1 cellular context compared by ENCODE assay signal in the genomic region with DNA sequence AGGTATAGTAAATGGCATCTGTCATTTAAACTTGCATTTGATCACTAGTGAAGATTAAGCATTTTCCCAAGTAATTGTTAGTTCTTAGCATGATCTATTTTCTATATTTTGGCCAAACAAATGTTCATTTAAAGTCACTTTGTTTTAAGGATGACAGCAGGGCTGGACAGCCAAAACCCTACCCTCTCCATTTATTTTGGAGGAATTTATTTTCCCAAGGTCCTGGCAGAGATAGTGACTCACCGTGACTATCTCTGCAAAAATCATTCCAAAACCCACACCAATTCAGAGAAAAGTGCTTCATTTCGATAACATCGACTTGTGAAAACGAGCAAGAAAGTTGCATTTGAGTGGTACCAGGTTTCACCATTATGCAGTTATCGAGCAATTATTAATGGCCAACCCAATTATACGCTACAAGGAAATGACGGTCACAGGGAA.
TF ChIP-seq lines count a peak whose summit lies in the region.

No MANE protein-coding gene starts in this region.

TF ChIP-seq in K562, 482 proteins besides CTCF, POLR2A, EP300 and RAD21 (continued from another document and continues in another):
- TF ChIP-seq, protein P1, sequence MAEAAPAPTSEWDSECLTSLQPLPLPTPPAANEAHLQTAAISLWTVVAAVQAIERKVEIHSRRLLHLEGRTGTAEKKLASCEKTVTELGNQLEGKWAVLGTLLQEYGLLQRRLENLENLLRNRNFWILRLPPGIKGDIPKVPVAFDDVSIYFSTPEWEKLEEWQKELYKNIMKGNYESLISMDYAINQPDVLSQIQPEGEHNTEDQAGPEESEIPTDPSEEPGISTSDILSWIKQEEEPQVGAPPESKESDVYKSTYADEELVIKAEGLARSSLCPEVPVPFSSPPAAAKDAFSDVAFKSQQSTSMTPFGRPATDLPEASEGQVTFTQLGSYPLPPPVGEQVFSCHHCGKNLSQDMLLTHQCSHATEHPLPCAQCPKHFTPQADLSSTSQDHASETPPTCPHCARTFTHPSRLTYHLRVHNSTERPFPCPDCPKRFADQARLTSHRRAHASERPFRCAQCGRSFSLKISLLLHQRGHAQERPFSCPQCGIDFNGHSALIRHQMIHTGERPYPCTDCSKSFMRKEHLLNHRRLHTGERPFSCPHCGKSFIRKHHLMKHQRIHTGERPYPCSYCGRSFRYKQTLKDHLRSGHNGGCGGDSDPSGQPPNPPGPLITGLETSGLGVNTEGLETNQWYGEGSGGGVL (CRISPR knock-in tag; IDR thresholded peaks at IDR 0.05), result no peak
- TF ChIP-seq, protein P2, sequence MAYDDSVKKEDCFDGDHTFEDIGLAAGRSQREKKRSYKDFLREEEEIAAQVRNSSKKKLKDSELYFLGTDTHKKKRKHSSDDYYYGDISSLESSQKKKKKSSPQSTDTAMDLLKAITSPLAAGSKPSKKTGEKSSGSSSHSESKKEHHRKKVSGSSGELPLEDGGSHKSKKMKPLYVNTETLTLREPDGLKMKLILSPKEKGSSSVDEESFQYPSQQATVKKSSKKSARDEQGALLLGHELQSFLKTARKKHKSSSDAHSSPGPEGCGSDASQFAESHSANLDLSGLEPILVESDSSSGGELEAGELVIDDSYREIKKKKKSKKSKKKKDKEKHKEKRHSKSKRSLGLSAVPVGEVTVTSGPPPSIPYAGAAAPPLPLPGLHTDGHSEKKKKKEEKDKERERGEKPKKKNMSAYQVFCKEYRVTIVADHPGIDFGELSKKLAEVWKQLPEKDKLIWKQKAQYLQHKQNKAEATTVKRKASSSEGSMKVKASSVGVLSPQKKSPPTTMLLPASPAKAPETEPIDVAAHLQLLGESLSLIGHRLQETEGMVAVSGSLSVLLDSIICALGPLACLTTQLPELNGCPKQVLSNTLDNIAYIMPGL (CRISPR knock-in tag; IDR thresholded peaks at IDR 0.05), result no peak
- TF ChIP-seq ZC3H8 (IDR thresholded peaks at IDR 0.05) (no peak), BMI1 (IDR thresholded peaks at IDR 0.05; ENCODE audit: low read length) (no peak), MBD1 (CRISPR knock-in tag; IDR thresholded peaks at IDR 0.05) (no peak), GABPA (tag; conservative IDR thresholded peaks at IDR 0.05; ENCODE audit: low read depth) (no peak), ZNF609 (CRISPR knock-in tag; IDR thresholded peaks at IDR 0.05; ENCODE audit: borderline replicate concordance) (no peak), BCOR (IDR thresholded peaks at IDR 0.05) (no peak), POLR2AphosphoS5 (IDR thresholded peaks at IDR 0.05; ENCODE audit: control insufficient read depth, insufficient read depth, low read depth, low read length) (no peak), ZNF165 (CRISPR knock-in tag; IDR thresholded peaks at IDR 0.05; ENCODE audit: borderline replicate concordance) (no peak), OTX1 (CRISPR knock-in tag; IDR thresholded peaks at IDR 0.05) (no peak), MCM5 (IDR thresholded peaks at IDR 0.05; ENCODE audit: low read depth) (no peak), ATF6 (CRISPR knock-in tag; IDR thresholded peaks at IDR 0.05) (no peak), HDAC6 (IDR thresholded peaks at IDR 0.05; ENCODE audit: low read depth, low read length) (no peak), RFX7 (CRISPR knock-in tag; IDR thresholded peaks at IDR 0.05) (no peak), KAT2B (IDR thresholded peaks at IDR 0.05; ENCODE audit: low read depth, low read length) (no peak), BRF1 (IDR thresholded peaks at IDR 0.05; ENCODE audit: borderline replicate concordance, extremely low read depth, insufficient read length) (no peak), PML (IDR thresholded peaks at IDR 0.05; ENCODE audit: low read length) (no peak), ADNP (tag; IDR thresholded peaks at IDR 0.05) (no peak), ETV5 (CRISPR knock-in tag; IDR thresholded peaks at IDR 0.05; ENCODE audit: low read depth) (no peak), RBBP5 (IDR thresholded peaks at IDR 0.05; ENCODE audit: borderline replicate concordance, insufficient read depth, low read length, poor library complexity, severe bottlenecking) (no peak), ZBTB34 (CRISPR knock-in tag; IDR thresholded peaks at IDR 0.05) (no peak), ZNF175 (CRISPR knock-in tag; IDR thresholded peaks at IDR 0.05; ENCODE audit: low read depth) (no peak), KLF6 (CRISPR knock-in tag; IDR thresholded peaks at IDR 0.05; ENCODE audit: borderline replicate concordance) (no peak), MIER1 (IDR thresholded peaks at IDR 0.05; ENCODE audit: low read depth) (no peak), ZEB2 (IDR thresholded peaks at IDR 0.05) (no peak), GTF2B (IDR thresholded peaks at IDR 0.05; ENCODE audit: extremely low read depth, insufficient read length) (no peak), SMARCB1 (IDR thresholded peaks at IDR 0.05; ENCODE audit: insufficient read length, low read depth) (no peak), ILK (tag; IDR thresholded peaks at IDR 0.05; ENCODE audit: borderline replicate concordance, low read depth) (no peak)
- TF ChIP-seq, protein P3, sequence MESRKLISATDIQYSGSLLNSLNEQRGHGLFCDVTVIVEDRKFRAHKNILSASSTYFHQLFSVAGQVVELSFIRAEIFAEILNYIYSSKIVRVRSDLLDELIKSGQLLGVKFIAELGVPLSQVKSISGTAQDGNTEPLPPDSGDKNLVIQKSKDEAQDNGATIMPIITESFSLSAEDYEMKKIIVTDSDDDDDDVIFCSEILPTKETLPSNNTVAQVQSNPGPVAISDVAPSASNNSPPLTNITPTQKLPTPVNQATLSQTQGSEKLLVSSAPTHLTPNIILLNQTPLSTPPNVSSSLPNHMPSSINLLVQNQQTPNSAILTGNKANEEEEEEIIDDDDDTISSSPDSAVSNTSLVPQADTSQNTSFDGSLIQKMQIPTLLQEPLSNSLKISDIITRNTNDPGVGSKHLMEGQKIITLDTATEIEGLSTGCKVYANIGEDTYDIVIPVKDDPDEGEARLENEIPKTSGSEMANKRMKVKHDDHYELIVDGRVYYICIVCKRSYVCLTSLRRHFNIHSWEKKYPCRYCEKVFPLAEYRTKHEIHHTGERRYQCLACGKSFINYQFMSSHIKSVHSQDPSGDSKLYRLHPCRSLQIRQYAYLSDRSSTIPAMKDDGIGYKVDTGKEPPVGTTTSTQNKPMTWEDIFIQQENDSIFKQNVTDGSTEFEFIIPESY (CRISPR knock-in tag; IDR thresholded peaks at IDR 0.05), result no peak
- TF ChIP-seq, protein P4, sequence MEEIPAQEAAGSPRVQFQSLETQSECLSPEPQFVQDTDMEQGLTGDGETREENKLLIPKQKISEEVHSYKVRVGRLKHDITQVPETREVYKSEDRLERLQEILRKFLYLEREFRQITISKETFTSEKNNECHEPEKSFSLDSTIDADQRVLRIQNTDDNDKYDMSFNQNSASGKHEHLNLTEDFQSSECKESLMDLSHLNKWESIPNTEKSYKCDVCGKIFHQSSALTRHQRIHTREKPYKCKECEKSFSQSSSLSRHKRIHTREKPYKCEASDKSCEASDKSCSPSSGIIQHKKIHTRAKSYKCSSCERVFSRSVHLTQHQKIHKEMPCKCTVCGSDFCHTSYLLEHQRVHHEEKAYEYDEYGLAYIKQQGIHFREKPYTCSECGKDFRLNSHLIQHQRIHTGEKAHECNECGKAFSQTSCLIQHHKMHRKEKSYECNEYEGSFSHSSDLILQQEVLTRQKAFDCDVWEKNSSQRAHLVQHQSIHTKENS (CRISPR knock-in tag; IDR thresholded peaks at IDR 0.05), result no peak
- TF ChIP-seq, protein P5, sequence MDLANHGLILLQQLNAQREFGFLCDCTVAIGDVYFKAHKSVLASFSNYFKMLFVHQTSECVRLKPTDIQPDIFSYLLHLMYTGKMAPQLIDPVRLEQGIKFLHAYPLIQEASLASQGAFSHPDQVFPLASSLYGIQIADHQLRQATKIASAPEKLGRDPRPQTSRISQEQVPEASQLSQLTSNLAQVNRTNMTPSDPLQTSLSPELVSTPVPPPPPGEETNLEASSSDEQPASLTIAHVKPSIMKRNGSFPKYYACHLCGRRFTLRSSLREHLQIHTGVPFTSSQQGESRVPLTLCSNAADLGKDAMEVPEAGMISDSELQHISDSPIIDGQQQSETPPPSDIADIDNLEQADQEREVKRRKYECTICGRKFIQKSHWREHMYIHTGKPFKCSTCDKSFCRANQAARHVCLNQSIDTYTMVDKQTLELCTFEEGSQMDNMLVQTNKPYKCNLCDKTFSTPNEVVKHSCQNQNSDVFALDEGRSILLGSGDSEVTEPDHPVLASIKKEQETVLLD (IDR thresholded peaks at IDR 0.05), result no peak
- TF ChIP-seq, protein P6, sequence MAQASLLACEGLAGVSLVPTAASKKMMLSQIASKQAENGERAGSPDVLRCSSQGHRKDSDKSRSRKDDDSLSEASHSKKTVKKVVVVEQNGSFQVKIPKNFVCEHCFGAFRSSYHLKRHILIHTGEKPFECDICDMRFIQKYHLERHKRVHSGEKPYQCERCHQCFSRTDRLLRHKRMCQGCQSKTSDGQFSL (CRISPR knock-in tag; IDR thresholded peaks at IDR 0.05), result no peak
- TF ChIP-seq, protein P6 (tag; IDR thresholded peaks at IDR 0.05), result no peak
